1 cellular context compared by ENCODE assay signal in the genomic region with DNA sequence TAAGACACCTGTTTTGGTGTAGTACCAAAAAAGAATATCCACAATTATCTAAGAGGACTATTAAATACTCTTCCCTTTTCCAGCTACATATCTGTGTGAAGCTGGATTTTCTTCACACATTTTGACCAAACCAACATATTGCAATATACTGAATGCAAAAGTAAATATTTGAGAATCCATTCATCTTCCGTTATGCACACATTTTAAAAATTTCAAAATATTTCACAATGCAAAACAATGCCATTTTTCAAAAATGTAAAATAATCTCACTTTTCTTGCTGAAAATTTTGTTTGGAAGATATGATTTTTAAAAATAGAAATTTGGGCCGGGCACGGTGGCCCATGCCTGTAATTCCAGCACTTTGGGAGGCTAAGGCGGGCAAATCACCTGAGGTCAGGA.
A peak's percentile ranks its signal among the peaks of the same experiment; 100 is the strongest.
TF ChIP-seq lines count a peak whose summit lies in the region.

No MANE protein-coding gene starts in this region.

TF ChIP-seq in HepG2, 621 proteins besides CTCF, POLR2A, EP300 and RAD21 (continued from another document):
- no peak for TF ChIP-seq ZNF280D (CRISPR knock-in tag; IDR thresholded peaks at IDR 0.05)
- TF ChIP-seq TBX3 (IDR thresholded peaks at IDR 0.05; ENCODE audit: borderline replicate concordance) = peak; percentile 51; the same call in 1 of the 2 replicates
- no peak for TF ChIP-seq KAT7 (CRISPR knock-in tag; IDR thresholded peaks at IDR 0.05; ENCODE audit: borderline replicate concordance)
